8 cellular contexts compared by ENCODE assay signal in genomic region chr15:94229591-94230365, GRCh38. TPM values are rescaled to one million over a fixed set of nuclear protein-coding genes. Genes with fewer than 3 reads are reported as not detected.
DNase-seq lines count a peak whose midpoint lies in the region; ATAC-seq and TF ChIP-seq lines count a peak whose summit lies in the region.

No MANE protein-coding gene starts in this region.

- H3K27me3 Mint-ChIP-seq in activated naive CD8-positive, alpha-beta T cell, result no peaks in the 10 kb centered on the region

- WGBS in gastroesophageal sphincter (ENCODE audit: low coverage in 1 of 2), 2 donors, result 83 to 90% methylated on average over 5 to 10 of the region's 10 CpGs

- H3K27ac Mint-ChIP-seq in activated naive CD8-positive, alpha-beta T cell, result peak overlapping the region; percentile 86

- peak overlapping the region; percentile 90 for H3K4me3 Mint-ChIP-seq in activated naive CD8-positive, alpha-beta T cell

- H3K4me1 ChIP-seq in gastroesophageal sphincter, result peaks cover 0 to 20% (median 0%) of the 10 kb centered on the region in 3 donors

- peaks cover 23% of the 10 kb centered on the region for H3K27me3 ChIP-seq in gastroesophageal sphincter

- H3K27ac ChIP-seq in gastroesophageal sphincter, result no peak overlapping the region

- no peaks in the 10 kb centered on the region for H3K36me3 ChIP-seq in gastroesophageal sphincter

- no peaks in the 10 kb centered on the region for H3K36me3 Mint-ChIP-seq in activated naive CD8-positive, alpha-beta T cell

- no peak for TF ChIP-seq CTCF in gastroesophageal sphincter (IDR thresholded peaks at IDR 0.05)

- TF ChIP-seq EP300 in gastroesophageal sphincter (IDR thresholded peaks at IDR 0.05), result no peak

- no peaks in the 10 kb centered on the region for H3K9me3 ChIP-seq in gastroesophageal sphincter

- no peak overlapping the region for H3K4me3 ChIP-seq in gastroesophageal sphincter

- H3K4me1 Mint-ChIP-seq in activated naive CD8-positive, alpha-beta T cell (ENCODE audit: low read depth), result peaks cover 54% of the 10 kb centered on the region

- TF ChIP-seq POLR2A in gastroesophageal sphincter (IDR thresholded peaks at IDR 0.05), result no peak

- no peaks in the 10 kb centered on the region for H3K9me3 Mint-ChIP-seq in activated naive CD8-positive, alpha-beta T cell (ENCODE audit: low read depth)

- DNase-seq in NOMO-1 treated with dmso at 0.1 percent for 144 hours (lab: John Stamatoyannopoulos, UW; ENCODE audit: unreplicated experiment) (peak; percentile 70), NCI-H187 (lab: John Stamatoyannopoulos, UW) (no peak), COLO668 (lab: John Stamatoyannopoulos, UW; ENCODE audit: unreplicated experiment) (no peak)
- DNase-seq in stimulated activated CD4-positive, alpha-beta T cell treated with anti-CD3 and anti-CD28 coated beads, Interleukin-2, amount 100 ng/mL, for 4 hours (ENCODE audit: low read depth), result peak; percentile 26

- peak; percentile 70 for ATAC-seq in GM18511 (IDR thresholded peaks at IDR 0.05; ENCODE audit: unreplicated experiment)
- ATAC-seq in HG02678 (IDR thresholded peaks at IDR 0.05; ENCODE audit: unreplicated experiment), result peak; percentile 49
- no peak for ATAC-seq in gastroesophageal sphincter

RNA-seq across cellular contexts. Expression of gene MCTP2, which starts 1.6 kb away (rescaled TPM):
- total RNA-seq in gastroesophageal sphincter, result 10 to 100 TPM in 1 of 4 donors, 1 to 10 TPM in 3; 1.5 to 10.3 (median 5.7) TPM

Comparison
In these comparisons a context has a peak if more than half of its experiments do, and no peak if none do; other contexts are left out.
1. DNase-seq: peak in NOMO-1 treated with dmso at 0.1 percent for 144 hours (single experiment) and stimulated activated CD4-positive, alpha-beta T cell treated with anti-CD3 and anti-CD28 coated beads, Interleukin-2, amount 100 ng/mL, for 4 hours (single experiment); none in NCI-H187 (0 of 2) and COLO668 (single experiment).